ENCODE assay signal across 30 cellular contexts in genomic region chr16:55765161-55765560, GRCh38.
"Had no signal": no experiment of that assay in that cellular context is flagged by ENCODE, and none has a peak within 500 bp of the region (broad histone marks: within the 10 kb centered on the region; RNA-seq: fewer than 3 reads in every experiment).

No MANE protein-coding gene starts in this region.

- ATAC-seq: activated CD8-positive, alpha-beta T cell treated with anti-CD3 and anti-CD28 coated beads for 36 hours; activated naive CD4-positive, alpha-beta T cell treated with anti-CD3 and anti-CD28 coated beads, Interleukin-2, amount 50 U/mL, for 72 hours; activated T-cell treated with anti-CD3 and anti-CD28 coated beads, Interleukin-2, amount 50 U/mL, for 4 hours; activated T-cell treated with anti-CD3 and anti-CD28 coated beads, Interleukin-2, amount 50 U/mL, for 72 hours; activated T-helper 17 cell treated with anti-CD3 and anti-CD28 coated beads, Interleukin-2, amount 50 U/mL, for 72 hours; body of pancreas had no signal

- DNase-seq: activated B cell treated with CpG ODN at 0.5 μM for 24 hours; activated CD4-positive, alpha-beta memory T cell treated with anti-CD3 and anti-CD28 coated beads for 36 hours; activated CD4-positive, alpha-beta T cell treated with anti-CD3 and anti-CD28 coated beads for 4 hours; activated CD4-positive, alpha-beta T cell treated with anti-CD3 and anti-CD28 coated beads, Interleukin-2, amount 10 ng/mL, durations not matched to agents 24 days and 14 days; activated CD4-positive, alpha-beta T cell treated with anti-CD3 and anti-CD28 coated beads, Interleukin-2, amount 50 U/mL, for 1 hour; activated CD4-positive, alpha-beta T cell treated with anti-CD3 and anti-CD28 coated beads, Interleukin-2, amount 50 U/mL, for 4 hours; activated CD4-positive, CD25-positive, alpha-beta regulatory T cell treated with anti-CD3 and anti-CD28 coated beads, Interleukin-2, amount 50 U/mL, for 72 hours; activated CD8-positive, alpha-beta memory T cell treated with anti-CD3 and anti-CD28 coated beads, Interleukin-2, amount 50 U/mL, for 4 hours; activated CD8-positive, alpha-beta T cell treated with anti-CD3 and anti-CD28 coated beads for 36 hours; activated effector memory CD4-positive, alpha-beta T cell treated with anti-CD3 and anti-CD28 coated beads, Interleukin-2, amount 50 U/mL, for 16 hours; activated gamma-delta T cell treated with Interleukin-2 at 50 U/mL for 16 hours; activated naive CD4-positive, alpha-beta T cell; activated naive CD4-positive, alpha-beta T cell treated with anti-CD3 and anti-CD28 coated beads for 36 hours; activated naive CD4-positive, alpha-beta T cell treated with anti-CD3 and anti-CD28 coated beads, Interleukin-2, amount 50 U/mL, for 16 hours; activated naive CD8-positive, alpha-beta T cell treated with anti-CD3 and anti-CD28 coated beads for 36 hours; activated T-cell treated with anti-CD3 and anti-CD28 coated beads for 4 hours; activated T-cell treated with anti-CD3 and anti-CD28 coated beads, Interleukin-2, amount 50 U/mL, for 1 hour; activated T-cell treated with anti-CD3 and anti-CD28 coated beads, Interleukin-2, amount 50 U/mL, for 4 hours; activated T-cell treated with anti-CD3 and anti-CD28 coated beads, Interleukin-2, amount 50 U/mL, for 72 hours; adrenal gland; amniotic stem cell; aorta; body of pancreas; brain microvascular endothelial cell; central memory CD4-positive, alpha-beta T cell; T-helper 1 cell; T-helper 2 cell; T-helper 9 cell had no signal
